In the genomic region with DNA sequence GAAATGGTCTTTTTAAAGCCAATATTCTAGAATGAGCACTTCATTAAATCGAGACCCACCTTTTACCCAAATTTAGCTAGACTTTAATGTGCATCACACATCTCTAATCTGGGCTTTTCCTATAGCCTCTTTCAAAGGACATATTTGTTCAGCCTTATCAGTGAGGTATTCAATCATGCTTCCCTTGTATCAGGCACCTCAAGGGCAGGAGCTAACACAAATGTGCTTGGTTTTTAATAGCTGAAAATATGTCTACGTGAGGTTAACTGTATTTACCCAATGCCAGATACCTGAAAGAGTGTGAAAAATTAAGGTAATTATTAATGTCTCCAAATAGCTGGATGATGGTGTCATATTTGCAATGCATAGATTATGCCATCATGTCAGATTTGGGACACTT, we compare ENCODE assay signal across 27 cellular contexts.
"Had no signal": no experiment of that assay in that cellular context is flagged by ENCODE, and none has a peak within 500 bp of the region (broad histone marks: within the 10 kb centered on the region; RNA-seq: fewer than 3 reads in every experiment).

No MANE protein-coding gene starts in this region.

- H3K36me3 ChIP-seq: colonic mucosa, esophagus muscularis mucosa, esophagus squamous epithelium, gastrocnemius medialis, gastroesophageal sphincter, heart left ventricle, heart right ventricle had no signal

- H3K27ac ChIP-seq: colonic mucosa, coronary artery, epithelial cell of prostate, esophagus muscularis mucosa, esophagus squamous epithelium, gastrocnemius medialis, gastroesophageal sphincter, heart left ventricle, heart right ventricle had no signal

- H3K27me3 ChIP-seq: colonic mucosa, dorsolateral prefrontal cortex, esophagus squamous epithelium, gastrocnemius medialis, gastroesophageal sphincter had no signal

- FAIRE-seq: colon, endometrium, endothelial cell of umbilical vein, frontal cortex had no signal

- ATAC-seq: effector memory CD8-positive, alpha-beta T cell; esophagus mucosa; gastrocnemius medialis; gastroesophageal sphincter; heart left ventricle; heart right ventricle had no signal

- H3K4me1 ChIP-seq: colonic mucosa, esophagus muscularis mucosa, gastrocnemius medialis, gastroesophageal sphincter, heart left ventricle, heart right ventricle had no signal

- H3K4me3 ChIP-seq: colonic mucosa, coronary artery, dorsolateral prefrontal cortex, esophagus muscularis mucosa, esophagus squamous epithelium, gastrocnemius medialis, gastroesophageal sphincter, heart left ventricle, heart right ventricle had no signal

- H3K9me3 ChIP-seq: colonic mucosa, esophagus muscularis mucosa, esophagus squamous epithelium, gastrocnemius medialis, gastroesophageal sphincter, heart left ventricle, heart right ventricle had no signal

- DNase-seq: colonic mucosa; cortex of kidney; dermis blood vessel endothelial cell; dorsolateral prefrontal cortex; effector CD4-positive, alpha-beta T cell; effector CD8-positive, alpha-beta T cell; effector memory CD4-positive, alpha-beta T cell; effector memory CD8-positive, alpha-beta T cell; endodermal cell; erythroblast; esophagus squamous epithelium; foreskin fibroblast; foreskin melanocyte; gastrocnemius medialis; glutamatergic neuron; head of caudate nucleus; heart left ventricle; heart right ventricle had no signal
